In the genomic region with DNA sequence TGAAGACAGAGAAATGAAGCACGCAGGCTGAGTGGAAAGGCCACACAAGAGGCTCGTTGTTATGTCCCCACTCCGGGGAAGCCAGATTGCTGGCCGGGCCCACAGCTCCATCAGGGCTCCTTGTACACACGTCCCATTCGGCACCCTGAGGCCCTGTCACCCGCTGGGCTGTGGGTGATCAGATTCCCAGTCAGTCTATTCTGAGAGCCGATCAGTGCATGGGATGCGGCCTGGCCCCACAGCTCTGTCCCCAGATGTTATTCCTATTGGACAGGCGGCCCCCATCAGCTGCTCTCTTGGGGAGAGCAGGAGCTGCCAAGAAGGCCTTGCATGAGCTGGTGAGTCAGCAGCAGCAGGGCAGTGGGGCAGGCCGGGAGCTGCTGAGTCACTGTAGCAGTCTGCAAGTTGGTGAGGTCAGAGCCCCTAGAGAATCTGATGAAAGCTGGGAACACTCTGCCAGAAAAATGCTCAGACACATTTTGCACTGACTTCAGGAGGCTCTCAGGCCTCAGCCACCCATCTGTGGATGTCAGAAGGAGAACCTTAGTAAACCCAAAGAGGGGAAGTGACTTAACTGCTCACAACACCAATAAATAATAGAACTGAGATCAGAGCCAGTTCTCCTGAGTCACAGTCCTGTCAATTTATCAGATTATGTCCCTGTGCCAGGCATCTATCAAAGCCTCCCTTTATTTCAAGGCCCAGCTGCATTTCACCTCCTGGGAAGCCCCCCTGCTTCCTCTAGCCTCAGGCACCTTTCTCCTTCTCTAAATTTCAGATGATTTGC, we compare ENCODE assay signal across 1 cellular context.
A peak's percentile ranks its signal among the peaks of the same experiment; 100 is the strongest.
TF ChIP-seq lines count a peak whose summit lies in the region.

No MANE protein-coding gene starts in this region.

TF ChIP-seq in K562, 482 proteins besides CTCF, POLR2A, EP300 and RAD21 (continued from another document):
- TF ChIP-seq MBD1 (CRISPR knock-in tag; IDR thresholded peaks at IDR 0.05) (no peak), ZNF507 (tag; conservative IDR thresholded peaks at IDR 0.05) (no peak), SRSF7 (optimal IDR thresholded peaks at IDR 0.05; ENCODE audit: low read depth, low read length) (no peak), ELF4 (CRISPR knock-in tag; IDR thresholded peaks at IDR 0.05) (peak; percentile 51; the same call in 1 of the 2 replicates), KLF6 (CRISPR knock-in tag; IDR thresholded peaks at IDR 0.05; ENCODE audit: borderline replicate concordance) (peak; percentile 83; the same call in 1 of the 2 replicates), ETS2 (tag; IDR thresholded peaks at IDR 0.05; ENCODE audit: borderline replicate concordance, poor library complexity, severe bottlenecking) (no peak), ZNF445 (CRISPR knock-in tag; IDR thresholded peaks at IDR 0.05; ENCODE audit: low read depth) (no peak), BDP1 (IDR thresholded peaks at IDR 0.05; ENCODE audit: insufficient read depth, insufficient read length) (no peak), DNMT1 (IDR thresholded peaks at IDR 0.05) (peak; percentile 77; the same call in 1 of the 2 replicates), ZBTB2 (IDR thresholded peaks at IDR 0.05) (peak; percentile 79), RAD51 (IDR thresholded peaks at IDR 0.05; ENCODE audit: borderline replicate concordance, low read depth) (peak; percentile 45; the same call in 1 of the 2 replicates), STAT5A (IDR thresholded peaks at IDR 0.05; ENCODE audit: borderline replicate concordance, low read length) (peak; percentile 36; the same call in 1 of the 2 replicates), HDAC3 (IDR thresholded peaks at IDR 0.05; ENCODE audit: borderline replicate concordance, partially characterized antibody) (peak; percentile 55), TAL1 (IDR thresholded peaks at IDR 0.05) (0 out of 2 replicates have a peak, but pooled peaks have one; percentile 4), ZNF133 (CRISPR knock-in tag; IDR thresholded peaks at IDR 0.05) (no peak; the same call in 1 of the 2 replicates), CHCHD3 (CRISPR knock-in tag; IDR thresholded peaks at IDR 0.05) (no peak)
- TF ChIP-seq, protein P1, sequence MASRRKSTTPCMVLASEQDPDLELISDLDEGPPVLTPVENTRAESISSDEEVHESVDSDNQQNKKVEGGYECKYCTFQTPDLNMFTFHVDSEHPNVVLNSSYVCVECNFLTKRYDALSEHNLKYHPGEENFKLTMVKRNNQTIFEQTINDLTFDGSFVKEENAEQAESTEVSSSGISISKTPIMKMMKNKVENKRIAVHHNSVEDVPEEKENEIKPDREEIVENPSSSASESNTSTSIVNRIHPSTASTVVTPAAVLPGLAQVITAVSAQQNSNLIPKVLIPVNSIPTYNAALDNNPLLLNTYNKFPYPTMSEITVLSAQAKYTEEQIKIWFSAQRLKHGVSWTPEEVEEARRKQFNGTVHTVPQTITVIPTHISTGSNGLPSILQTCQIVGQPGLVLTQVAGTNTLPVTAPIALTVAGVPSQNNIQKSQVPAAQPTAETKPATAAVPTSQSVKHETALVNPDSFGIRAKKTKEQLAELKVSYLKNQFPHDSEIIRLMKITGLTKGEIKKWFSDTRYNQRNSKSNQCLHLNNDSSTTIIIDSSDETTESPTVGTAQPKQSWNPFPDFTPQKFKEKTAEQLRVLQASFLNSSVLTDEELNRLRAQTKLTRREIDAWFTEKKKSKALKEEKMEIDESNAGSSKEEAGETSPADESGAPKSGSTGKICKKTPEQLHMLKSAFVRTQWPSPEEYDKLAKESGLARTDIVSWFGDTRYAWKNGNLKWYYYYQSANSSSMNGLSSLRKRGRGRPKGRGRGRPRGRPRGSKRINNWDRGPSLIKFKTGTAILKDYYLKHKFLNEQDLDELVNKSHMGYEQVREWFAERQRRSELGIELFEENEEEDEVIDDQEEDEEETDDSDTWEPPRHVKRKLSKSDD (conservative IDR thresholded peaks at IDR 0.05; ENCODE audit: low read length), result no peak
- TF ChIP-seq, protein P2, sequence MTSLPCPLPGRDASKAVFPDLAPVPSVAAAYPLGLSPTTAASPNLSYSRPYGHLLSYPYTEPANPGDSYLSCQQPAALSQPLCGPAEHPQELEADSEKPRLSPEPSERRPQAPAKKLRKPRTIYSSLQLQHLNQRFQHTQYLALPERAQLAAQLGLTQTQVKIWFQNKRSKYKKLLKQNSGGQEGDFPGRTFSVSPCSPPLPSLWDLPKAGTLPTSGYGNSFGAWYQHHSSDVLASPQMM (CRISPR knock-in tag; IDR thresholded peaks at IDR 0.05), result no peak
